1 cellular context compared by ENCODE assay signal in genomic region chr3:161339517-161340500, GRCh38.
A peak's percentile ranks its signal among the peaks of the same experiment; 100 is the strongest.
TF ChIP-seq lines count a peak whose summit lies in the region.

No MANE protein-coding gene starts in this region.

TF ChIP-seq in HEK293, 187 proteins besides CTCF, POLR2A, EP300 and RAD21 (continued from another document):
- TF ChIP-seq, protein P1, sequence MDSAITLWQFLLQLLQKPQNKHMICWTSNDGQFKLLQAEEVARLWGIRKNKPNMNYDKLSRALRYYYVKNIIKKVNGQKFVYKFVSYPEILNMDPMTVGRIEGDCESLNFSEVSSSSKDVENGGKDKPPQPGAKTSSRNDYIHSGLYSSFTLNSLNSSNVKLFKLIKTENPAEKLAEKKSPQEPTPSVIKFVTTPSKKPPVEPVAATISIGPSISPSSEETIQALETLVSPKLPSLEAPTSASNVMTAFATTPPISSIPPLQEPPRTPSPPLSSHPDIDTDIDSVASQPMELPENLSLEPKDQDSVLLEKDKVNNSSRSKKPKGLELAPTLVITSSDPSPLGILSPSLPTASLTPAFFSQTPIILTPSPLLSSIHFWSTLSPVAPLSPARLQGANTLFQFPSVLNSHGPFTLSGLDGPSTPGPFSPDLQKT (IDR thresholded peaks at IDR 0.05; ENCODE audit: borderline replicate concordance, low read depth, low read length) = no peak
- TF ChIP-seq BCL11A (tag by site-specific recombination; IDR thresholded peaks at IDR 0.05; ENCODE audit: low read depth) (peak; percentile 27; the same call in 1 of the 2 replicates), ZNF146 (tag by site-specific recombination; IDR thresholded peaks at IDR 0.05) (0 out of 2 replicates have a peak, but pooled peaks have one; percentile 33), GLIS1 (tag by site-specific recombination; IDR thresholded peaks at IDR 0.05) (no peak), ZNF169 (tag by site-specific recombination; IDR thresholded peaks at IDR 0.05) (no peak), ZNF501 (tag by site-specific recombination; IDR thresholded peaks at IDR 0.05) (no peak), ZNF629 (tag by site-specific recombination; IDR thresholded peaks at IDR 0.05) (peak; percentile 10; the same call in 1 of the 2 replicates)
- TF ChIP-seq, protein P2, sequence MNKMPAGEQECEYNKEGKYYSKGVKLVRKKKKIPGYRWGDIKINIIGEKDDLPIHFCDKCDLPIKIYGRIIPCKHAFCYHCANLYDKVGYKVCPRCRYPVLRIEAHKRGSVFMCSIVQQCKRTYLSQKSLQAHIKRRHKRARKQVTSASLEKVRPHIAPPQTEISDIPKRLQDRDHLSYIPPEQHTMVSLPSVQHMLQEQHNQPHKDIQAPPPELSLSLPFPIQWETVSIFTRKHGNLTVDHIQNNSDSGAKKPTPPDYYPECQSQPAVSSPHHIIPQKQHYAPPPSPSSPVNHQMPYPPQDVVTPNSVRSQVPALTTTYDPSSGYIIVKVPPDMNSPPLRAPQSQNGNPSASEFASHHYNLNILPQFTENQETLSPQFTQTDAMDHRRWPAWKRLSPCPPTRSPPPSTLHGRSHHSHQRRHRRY (tag by site-specific recombination; IDR thresholded peaks at IDR 0.05) = no peak
